Comparison of ENCODE assay signal across 16 cellular contexts in genomic region chr6:3372184-3372846, GRCh38.
DNase-seq lines count a peak whose midpoint lies in the region; ATAC-seq and TF ChIP-seq lines count a peak whose summit lies in the region.
"Had no signal": no experiment of that assay in that cellular context is flagged by ENCODE, and none has a peak within 500 bp of the region (broad histone marks: within the 10 kb centered on the region; RNA-seq: fewer than 3 reads in every experiment).

No MANE protein-coding gene starts in this region.

- H3K27ac ChIP-seq in IMR-90 (ENCODE audit: insufficient read depth, low read length) = no peak overlapping the region

- H3K9me3 ChIP-seq in BE2C = no peaks in the 10 kb centered on the region
- H3K9me3 ChIP-seq in IMR-90 (ENCODE audit: control insufficient read depth, insufficient read depth, low read length) = no peaks in the 10 kb centered on the region

- no peak for DNase-seq in BE2C
- no peak for DNase-seq in IMR-90
- DNase-seq in choroid plexus epithelial cell (ENCODE audit: low read depth) = no peak
- no peak for DNase-seq in naive thymus-derived CD8-positive, alpha-beta T cell
- no peak for DNase-seq in T-helper 9 cell
- DNase-seq in HuH-7 (ENCODE audit: low spot score) = no peak
- DNase-seq in NCI-H2196 treated with DMSO at 0.1 percent for 48 hours (lab: John Stamatoyannopoulos, UW; ENCODE audit: unreplicated experiment) = no peak
- DNase-seq: activated CD4-positive, alpha-beta memory T cell treated with anti-CD3 and anti-CD28 coated beads, Interleukin-2, amount 10 ng/mL, durations not matched to agents 7 days and 5 days; AML-193; foreskin fibroblast; NCI-H2029; NCI-H774; occipital lobe; Right ventricle myocardium superior had no signal

- dilution Hi-C loops in IMR-90 (cut with HindIII; ENCODE audit: low sequenced_read_pairs, unreplicated experiment) = no loop called here

- no peaks in the 10 kb centered on the region for H3K27me3 Mint-ChIP-seq in naive thymus-derived CD8-positive, alpha-beta T cell

- CTCF ChIA-PET in IMR-90 (lab: Yijun Ruan, JAX) = no interaction called here

- peak overlapping the region; percentile 30 for H2AK9ac ChIP-seq in IMR-90 (replicated peaks; ENCODE audit: low read depth, low read length, poor library complexity)

- no peak overlapping the region for H3K4me3 Mint-ChIP-seq in naive thymus-derived CD8-positive, alpha-beta T cell
- H3K4me3 Mint-ChIP-seq: activated CD4-positive, alpha-beta memory T cell treated with anti-CD3 and anti-CD28 coated beads, Interleukin-2, amount 10 ng/mL, durations not matched to agents 7 days and 5 days; memory B cell had no signal

- 75 to 100% methylated on average over 2 to 5 of the region's 12 CpGs for WGBS in IMR-90 (ENCODE audit: extremely low coverage in 2 of 2, insufficient read length in 1 of 2), 2 experiments

- H3K4me1 ChIP-seq in BE2C (no peaks in the 10 kb centered on the region; the same call in 1 of the 2 replicates), IMR-90 (ENCODE audit: control insufficient read depth, insufficient read depth, low read length) (no peaks in the 10 kb centered on the region)

- H2BK15ac ChIP-seq in IMR-90 (ENCODE audit: low read depth, low read length) = no peak overlapping the region

- H3K4me3 ChIP-seq in BE2C (ENCODE audit: low read depth, low read length) = no peak overlapping the region
- no peak overlapping the region for H3K4me3 ChIP-seq in IMR-90 (ENCODE audit: insufficient read depth, low read depth, low read length)
- H3K4me3 ChIP-seq in choroid plexus epithelial cell (ENCODE audit: low read depth, low read length) = no peak overlapping the region

- no peak overlapping the region for H2BK120ac ChIP-seq in IMR-90 (ENCODE audit: low read depth, low read length)

- H3K23ac ChIP-seq in IMR-90 (ENCODE audit: low read depth, low read length) = no peak overlapping the region

- POLR2A ChIA-PET in IMR-90 (lab: Charles Lee; ENCODE audit: unreplicated experiment) = no interaction called here
- POLR2A ChIA-PET in naive thymus-derived CD8-positive, alpha-beta T cell (lab: Charles Lee) = interaction anchor here (0.6 kb wide), 1 partner anchor 1445 kb away, joined by 4 read pairs; no protein-coding TSS in a partner anchor

- H3K79me1 ChIP-seq in IMR-90 (ENCODE audit: low read depth in 1 of 2, low read length in 2 of 2) = no peaks in the 10 kb centered on the region

- H2AFZ ChIP-seq in IMR-90 (replicated peaks; ENCODE audit: low read length, poor library complexity) = no peak overlapping the region

- peak; percentile 26; the same call in 1 of the 2 replicates for TF ChIP-seq CTCF in BE2C (IDR thresholded peaks at IDR 0.05; ENCODE audit: low read depth, low read length)
- no peak for TF ChIP-seq CTCF in IMR-90 (conservative IDR thresholded peaks at IDR 0.05; ENCODE audit: low read depth, low read length)
- peak; percentile 41 for TF ChIP-seq CTCF in choroid plexus epithelial cell (conservative IDR thresholded peaks at IDR 0.05; ENCODE audit: low read depth, low read length)

- H4K91ac ChIP-seq in IMR-90 (ENCODE audit: insufficient read depth, low read depth, low read length) = no peak overlapping the region

- H4K20me1 ChIP-seq in IMR-90 (ENCODE audit: insufficient read depth, low read length) = no peaks in the 10 kb centered on the region

- H4K5ac ChIP-seq in IMR-90 (ENCODE audit: low read depth, low read length) = no peak overlapping the region

- H3K4me2 ChIP-seq in IMR-90 (ENCODE audit: low read depth, low read length) = no peak overlapping the region

- H3K27ac Mint-ChIP-seq in naive thymus-derived CD8-positive, alpha-beta T cell = peak overlapping the region in 7 of 10 donors; percentile 6 to 96 (median 78)
- H3K27ac Mint-ChIP-seq: activated CD4-positive, alpha-beta memory T cell treated with anti-CD3 and anti-CD28 coated beads, Interleukin-2, amount 10 ng/mL, durations not matched to agents 7 days and 5 days; memory B cell had no signal

- H3K9me1 ChIP-seq in IMR-90 (ENCODE audit: insufficient read depth, low read length) = no peaks in the 10 kb centered on the region

- H3K14ac ChIP-seq in IMR-90 (replicated peaks; ENCODE audit: low read depth, low read length) = no peak overlapping the region

- TF ChIP-seq RAD21 in IMR-90 (IDR thresholded peaks at IDR 0.05; ENCODE audit: low read length) = no peak

- H3K9ac ChIP-seq in IMR-90 (ENCODE audit: low read depth, low read length) = no peak overlapping the region

- no peaks in the 10 kb centered on the region for H3K36me3 ChIP-seq in BE2C
- no peaks in the 10 kb centered on the region for H3K36me3 ChIP-seq in IMR-90 (ENCODE audit: control insufficient read depth, insufficient read depth, low read length)

- no peaks in the 10 kb centered on the region for H3K9me3 Mint-ChIP-seq in naive thymus-derived CD8-positive, alpha-beta T cell
- H3K9me3 Mint-ChIP-seq: activated CD4-positive, alpha-beta memory T cell treated with anti-CD3 and anti-CD28 coated beads, Interleukin-2, amount 10 ng/mL, durations not matched to agents 7 days and 5 days; memory B cell had no signal

- intact Hi-C loops in IMR-90 (cut with micrococcal nuclease) = no loop called here

- no peak overlapping the region for H4K8ac ChIP-seq in IMR-90 (ENCODE audit: low read depth in 2 of 2, low read length in 2 of 2)

- no peak overlapping the region for H3K56ac ChIP-seq in IMR-90 (ENCODE audit: extremely low read depth, insufficient read depth, low read length)

- H3K18ac ChIP-seq in IMR-90 (ENCODE audit: low read depth, low read length) = no peak overlapping the region

- no peak for TF ChIP-seq POLR2A in IMR-90 (IDR thresholded peaks at IDR 0.05; ENCODE audit: low read depth, low read length)

- in situ Hi-C loops in IMR-90 (cut with MboI; ENCODE audit: low sequenced_read_pairs) = no loop called here

- no peak overlapping the region for H2AK5ac ChIP-seq in IMR-90 (ENCODE audit: low read depth, low read length)

- H3K27me3 ChIP-seq in BE2C (peaks cover 5% of the 10 kb centered on the region), IMR-90 (ENCODE audit: control insufficient read depth, insufficient read depth, low read length) (peaks cover 29% of the 10 kb centered on the region)

- H3K4ac ChIP-seq in IMR-90 (ENCODE audit: low read depth, low read length) = no peak overlapping the region

- BruUV-seq in IMR-90 (replicated peaks; lab: Mats Ljungman, UMichigan) = no TSS peak

- H2BK20ac ChIP-seq in IMR-90 (ENCODE audit: low read depth, low read length) = no peak overlapping the region

- H3K4me1 Mint-ChIP-seq in naive thymus-derived CD8-positive, alpha-beta T cell = peaks cover 20 to 30% (median 21%) of the 10 kb centered on the region in 4 donors
- H3K4me1 Mint-ChIP-seq: memory B cell had no signal

- ATAC-seq in IMR-90 (ENCODE audit: low read depth) = no peak
- ATAC-seq in naive thymus-derived CD8-positive, alpha-beta T cell = no peak
- no peak for ATAC-seq in HG03432 (IDR thresholded peaks at IDR 0.05; ENCODE audit: unreplicated experiment)

- H3K36me3 Mint-ChIP-seq in naive thymus-derived CD8-positive, alpha-beta T cell = no peaks in the 10 kb centered on the region
- H3K36me3 Mint-ChIP-seq: memory B cell had no signal

- no peak overlapping the region for H2BK5ac ChIP-seq in IMR-90 (ENCODE audit: low read depth, low read length, poor library complexity, severe bottlenecking)

TF ChIP-seq in IMR-90, 13 proteins besides CTCF, POLR2A, EP300 and RAD21:
- no peak for TF ChIP-seq USF2 (IDR thresholded peaks at IDR 0.05; ENCODE audit: low read depth, low read length)
- TF ChIP-seq BHLHE40 (IDR thresholded peaks at IDR 0.05; ENCODE audit: low read depth, low read length) = no peak
- no peak for TF ChIP-seq MAZ (IDR thresholded peaks at IDR 0.05; ENCODE audit: borderline replicate concordance, low read depth, low read length)
- TF ChIP-seq CHD1 (IDR thresholded peaks at IDR 0.05; ENCODE audit: low read depth, low read length) = no peak
- TF ChIP-seq CEBPB (IDR thresholded peaks at IDR 0.05; ENCODE audit: low read depth, low read length) = no peak
- no peak for TF ChIP-seq SMC3 (IDR thresholded peaks at IDR 0.05; ENCODE audit: low read depth, low read length)
- TF ChIP-seq FOS (IDR thresholded peaks at IDR 0.05; ENCODE audit: low read depth, low read length) = no peak
- TF ChIP-seq NFE2L2 (IDR thresholded peaks at IDR 0.05; ENCODE audit: low read depth, low read length) = no peak
- TF ChIP-seq MAFK (IDR thresholded peaks at IDR 0.05; ENCODE audit: low read depth, low read length) = no peak
- no peak for TF ChIP-seq MXI1 (IDR thresholded peaks at IDR 0.05; ENCODE audit: borderline replicate concordance, low read depth, low read length)
- no peak for TF ChIP-seq ELK1 (IDR thresholded peaks at IDR 0.05; ENCODE audit: borderline replicate concordance, low read depth, low read length)
- no peak for TF ChIP-seq RFX5 (IDR thresholded peaks at IDR 0.05; ENCODE audit: low read depth, low read length)
- TF ChIP-seq RCOR1 (IDR thresholded peaks at IDR 0.05; ENCODE audit: insufficient replicate concordance, low read length) = no peak
